Comparison of ENCODE assay signal across 1 cellular context in the genomic region with DNA sequence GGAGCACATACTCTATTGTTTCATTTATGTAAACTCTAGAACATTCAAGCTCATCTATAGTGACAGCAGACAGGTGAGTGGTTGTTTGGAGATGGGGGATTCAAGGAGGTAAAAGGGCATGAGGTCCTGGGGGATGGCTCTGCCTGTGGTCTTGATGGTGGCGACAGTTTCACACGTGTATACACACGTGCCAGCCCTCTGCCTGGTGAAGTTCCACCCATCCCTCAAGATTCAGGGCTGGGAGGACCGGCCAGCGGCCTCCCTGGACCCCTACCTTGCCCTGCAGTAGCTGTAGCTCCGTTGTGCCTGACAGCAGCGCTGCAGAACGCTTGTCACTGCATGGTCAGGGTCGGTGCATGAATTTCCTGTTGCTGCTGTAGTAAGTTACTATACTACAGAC.
TF ChIP-seq lines count a peak whose summit lies in the region.

No MANE protein-coding gene starts in this region.

TF ChIP-seq in HepG2, 621 proteins besides CTCF, POLR2A, EP300 and RAD21:
- TF ChIP-seq, protein P1, sequence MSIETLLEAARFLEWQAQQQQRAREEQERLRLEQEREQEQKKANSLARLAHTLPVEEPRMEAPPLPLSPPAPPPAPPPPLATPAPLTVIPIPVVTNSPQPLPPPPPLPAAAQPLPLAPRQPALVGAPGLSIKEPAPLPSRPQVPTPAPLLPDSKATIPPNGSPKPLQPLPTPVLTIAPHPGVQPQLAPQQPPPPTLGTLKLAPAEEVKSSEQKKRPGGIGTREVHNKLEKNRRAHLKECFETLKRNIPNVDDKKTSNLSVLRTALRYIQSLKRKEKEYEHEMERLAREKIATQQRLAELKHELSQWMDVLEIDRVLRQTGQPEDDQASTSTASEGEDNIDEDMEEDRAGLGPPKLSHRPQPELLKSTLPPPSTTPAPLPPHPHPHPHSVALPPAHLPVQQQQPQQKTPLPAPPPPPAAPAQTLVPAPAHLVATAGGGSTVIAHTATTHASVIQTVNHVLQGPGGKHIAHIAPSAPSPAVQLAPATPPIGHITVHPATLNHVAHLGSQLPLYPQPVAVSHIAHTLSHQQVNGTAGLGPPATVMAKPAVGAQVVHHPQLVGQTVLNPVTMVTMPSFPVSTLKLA (IDR thresholded peaks at IDR 0.05), result peak; percentile 89
- TF ChIP-seq MEIS2 (CRISPR knock-in tag; IDR thresholded peaks at IDR 0.05), result no peak
